ENCODE assay signal across 12 cellular contexts in the genomic region with DNA sequence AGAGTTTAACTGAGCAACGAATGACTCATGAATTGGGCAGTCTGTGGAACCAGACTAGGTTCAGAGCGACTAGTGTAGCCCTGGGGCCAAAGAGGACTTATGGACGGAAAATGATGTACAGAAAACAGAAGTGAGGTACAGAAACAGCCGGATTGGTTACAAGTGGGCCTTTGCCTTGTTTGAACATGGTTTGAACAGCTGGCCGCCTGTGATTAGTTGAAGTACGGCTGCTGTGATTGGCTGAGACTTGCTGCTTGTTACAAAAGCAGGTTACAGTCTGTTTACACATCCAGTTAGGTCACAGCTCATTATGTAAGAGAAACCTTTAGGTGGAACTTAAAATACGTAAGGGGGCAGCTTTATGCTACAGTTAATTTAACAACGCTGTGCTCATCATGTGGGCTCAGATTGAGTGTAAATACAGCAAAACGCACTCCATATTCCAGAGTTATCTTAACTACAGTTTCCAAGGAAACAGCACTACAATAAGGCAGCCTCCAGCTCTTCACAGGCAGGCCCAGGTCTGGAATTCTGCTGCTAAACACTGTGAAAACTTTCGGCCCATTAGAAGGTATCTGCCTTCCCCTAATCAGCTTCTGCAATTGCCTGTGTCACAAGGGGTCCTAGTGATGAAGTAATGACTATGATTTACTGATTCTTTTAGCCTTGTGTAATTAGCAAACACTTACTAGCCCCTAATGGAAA. TPM values are rescaled to one million over a fixed set of nuclear protein-coding genes. Genes with fewer than 3 reads are reported as not detected.
DNase-seq lines count a peak whose midpoint lies in the region; ATAC-seq, FAIRE-seq and TF ChIP-seq lines count a peak whose summit lies in the region.
"Had no signal": no experiment of that assay in that cellular context is flagged by ENCODE, and none has a peak within 500 bp of the region (broad histone marks: within the 10 kb centered on the region; RNA-seq: fewer than 3 reads in every experiment).

No MANE protein-coding gene starts in this region.

- peak overlapping the region; percentile 52 for H3K27ac ChIP-seq in SJCRH30
- H3K27ac ChIP-seq in upper lobe of left lung = peak overlapping the region; percentile 37 to 67 (median 47)
- H3K27ac ChIP-seq: A549 had no signal

- no peak for TF ChIP-seq CTCF in upper lobe of left lung (IDR thresholded peaks at IDR 0.05)

- H3K27me3 Mint-ChIP-seq in activated naive CD4-positive, alpha-beta T cell treated with anti-CD3 and anti-CD28 coated beads, Interleukin-2, amount 50 U/mL, for 24 hours = no peaks in the 10 kb centered on the region

- H3K36me3 ChIP-seq in SJCRH30 (no peaks in the 10 kb centered on the region; the same call in 1 of the 2 replicates), upper lobe of left lung (peaks cover 0 to 18% (median 8%) of the 10 kb centered on the region in 4 donors)

- no peak overlapping the region for H3K4me3 Mint-ChIP-seq in activated naive CD4-positive, alpha-beta T cell treated with anti-CD3 and anti-CD28 coated beads, Interleukin-2, amount 50 U/mL, for 24 hours

- peak; percentile 99 for FAIRE-seq in islet of Langerhans (lab: Jason Lieb, UNC)
- FAIRE-seq: A549 had no signal

- DNase-seq in activated naive CD4-positive, alpha-beta T cell treated with anti-CD3 and anti-CD28 coated beads, Interleukin-2, amount 50 U/mL, for 72 hours (ENCODE audit: low spot score in 2 of 2) = no peak
- DNase-seq in SJCRH30 (peak; percentile 82 to 87), upper lobe of left lung (peak in 1 of 2 donors; percentile 89), sciatic nerve (ENCODE audit: low spot score) (no peak), germinal center (ENCODE audit: low spot score) (no peak), MV-4-11 (lab: John Stamatoyannopoulos, UW) (no peak)
- DNase-seq: OCI-M1; stimulated activated naive CD4-positive, alpha-beta T cell treated with Interleukin-2 at 50 U/mL for 16 hours had no signal

- H3K9me3 Mint-ChIP-seq in activated naive CD4-positive, alpha-beta T cell treated with anti-CD3 and anti-CD28 coated beads, Interleukin-2, amount 50 U/mL, for 24 hours = no peaks in the 10 kb centered on the region
- H3K9me3 Mint-ChIP-seq in activated naive CD4-positive, alpha-beta T cell treated with anti-CD3 and anti-CD28 coated beads, Interleukin-2, amount 50 U/mL, for 72 hours = no peaks in the 10 kb centered on the region

- peaks cover 14% of the 10 kb centered on the region for H3K4me1 Mint-ChIP-seq in activated naive CD4-positive, alpha-beta T cell treated with anti-CD3 and anti-CD28 coated beads, Interleukin-2, amount 50 U/mL, for 24 hours

- TF ChIP-seq EP300 in upper lobe of left lung (IDR thresholded peaks at IDR 0.05) = no peak

- ATAC-seq in activated naive CD4-positive, alpha-beta T cell treated with anti-CD3 and anti-CD28 coated beads, Interleukin-2, amount 50 U/mL, for 72 hours = no peak
- ATAC-seq in upper lobe of left lung (ENCODE audit: low FRiP score in 2 of 2) = peak; percentile 54 to 87
- no peak for ATAC-seq in sciatic nerve
- ATAC-seq: A549 had no signal

- H3K4me1 ChIP-seq in SJCRH30 (peaks cover 6% of the 10 kb centered on the region; the same call in 1 of the 2 replicates), upper lobe of left lung (peaks cover 0 to 20% (median 5%) of the 10 kb centered on the region in 4 donors)

- 60 to 69% methylated on average over 10 of the region's 10 CpGs for WGBS in upper lobe of left lung, 2 donors

- no peaks in the 10 kb centered on the region for H3K9me3 ChIP-seq in SJCRH30 (replicated peaks)
- H3K9me3 ChIP-seq in upper lobe of left lung = no peaks in the 10 kb centered on the region
- H3K9me3 ChIP-seq: A549 had no signal

- H3K27ac Mint-ChIP-seq in activated naive CD4-positive, alpha-beta T cell treated with anti-CD3 and anti-CD28 coated beads, Interleukin-2, amount 50 U/mL, for 24 hours = peak overlapping the region; percentile 12
- no peak overlapping the region for H3K27ac Mint-ChIP-seq in activated naive CD4-positive, alpha-beta T cell treated with anti-CD3 and anti-CD28 coated beads, Interleukin-2, amount 50 U/mL, for 72 hours

- H3K27me3 ChIP-seq in SJCRH30 = no peaks in the 10 kb centered on the region
- H3K27me3 ChIP-seq in upper lobe of left lung = no peaks in the 10 kb centered on the region

- intact Hi-C loops in sciatic nerve (cut with DNase I) = no loop called here

- peaks cover 2% of the 10 kb centered on the region for H3K36me3 Mint-ChIP-seq in activated naive CD4-positive, alpha-beta T cell treated with anti-CD3 and anti-CD28 coated beads, Interleukin-2, amount 50 U/mL, for 24 hours
- H3K36me3 Mint-ChIP-seq in activated naive CD4-positive, alpha-beta T cell treated with anti-CD3 and anti-CD28 coated beads, Interleukin-2, amount 50 U/mL, for 72 hours = no peaks in the 10 kb centered on the region

- H3K4me3 ChIP-seq in SJCRH30 (no peak overlapping the region), upper lobe of left lung (no peak overlapping the region)
- H3K4me3 ChIP-seq: A549 had no signal

- TF ChIP-seq POLR2A in upper lobe of left lung (IDR thresholded peaks at IDR 0.05) = no peak

RNA-seq across cellular contexts. Expression of a gene that starts 6.5 kb away (rescaled TPM):
- total RNA-seq in activated naive CD4-positive, alpha-beta T cell treated with anti-CD3 and anti-CD28 coated beads, Interleukin-2, amount 50 U/mL, for 72 hours = 1 to 10 TPM; 4.0 to 5.2 TPM
- total RNA-seq in SJCRH30 (2014; rRNA removed; shearing (Covaris generic)) = 7.4 and 9.5 TPM in 2 replicates
- total RNA-seq in upper lobe of left lung = 10 to 100 TPM in 4 of 6 donors, 1 to 10 TPM in 2; 7.3 to 18.7 (median 11.6) TPM
- 7.6 TPM for total RNA-seq in sciatic nerve

RNA-seq across cellular contexts. Expression of a gene that starts 16.9 kb away (rescaled TPM):
- total RNA-seq in activated naive CD4-positive, alpha-beta T cell treated with anti-CD3 and anti-CD28 coated beads, Interleukin-2, amount 50 U/mL, for 72 hours = under 1 TPM in 1 of 2 donors, not detected in 1; 0.33 TPM
- not detected in 2 replicates for total RNA-seq in SJCRH30 (2014; rRNA removed; shearing (Covaris generic))
- total RNA-seq in upper lobe of left lung = under 1 TPM in 1 of 6 donors, not detected in 5; 0.76 TPM
- total RNA-seq in sciatic nerve = not detected
- total RNA-seq: osteocyte had no signal

RNA-seq across cellular contexts. Expression of a gene that starts 41.6 kb away (rescaled TPM):
- total RNA-seq in activated naive CD4-positive, alpha-beta T cell treated with anti-CD3 and anti-CD28 coated beads, Interleukin-2, amount 50 U/mL, for 72 hours = 1 to 10 TPM; 2.7 to 3.3 TPM
- 16.1 and 16.9 TPM in 2 replicates for total RNA-seq in SJCRH30 (2014; rRNA removed; shearing (Covaris generic))
- total RNA-seq in upper lobe of left lung (10 to 100 TPM in 3 of 6 donors, 1 to 10 TPM in 3; 3.2 to 16.8 (median 9.3) TPM), sciatic nerve (11.7 TPM)

Comparison
In these comparisons a context has a peak if more than half of its experiments do, and no peak if none do; other contexts are left out.
1. ATAC-seq: peak in upper lobe of left lung (2 of 2); none in activated naive CD4-positive, alpha-beta T cell treated with anti-CD3 and anti-CD28 coated beads, Interleukin-2, amount 50 U/mL, for 72 hours (0 of 2) and sciatic nerve (single experiment).
2. DNase-seq: peak in SJCRH30 (2 of 2); none in activated naive CD4-positive, alpha-beta T cell treated with anti-CD3 and anti-CD28 coated beads, Interleukin-2, amount 50 U/mL, for 72 hours (0 of 2), sciatic nerve (single experiment), germinal center (single experiment) and MV-4-11 (single experiment).